In genomic region chr4:69974646-69975045, GRCh38 we compare ENCODE assay signal across 9 cellular contexts.
"Had no signal": no experiment of that assay in that cellular context is flagged by ENCODE, and none has a peak within 500 bp of the region (broad histone marks: within the 10 kb centered on the region; RNA-seq: fewer than 3 reads in every experiment).

No MANE protein-coding gene starts in this region.

- H3K27ac Mint-ChIP-seq: GM23338, HFFc6 had no signal

- H3K4me1 ChIP-seq: HAP-1 had no signal

- H3K36me3 ChIP-seq: HAP-1 had no signal

- FAIRE-seq: H1, HTR-8/SVneo, K562 had no signal

- H3K9me3 Mint-ChIP-seq: GM23338 had no signal

- H3K4me3 Mint-ChIP-seq: GM23338, HFFc6 had no signal

- H3K9me3 ChIP-seq: HAP-1 had no signal

- H3K4me3 ChIP-seq: GM23338, HAP-1, K562 had no signal

- DNase-seq: H7, HFFc6, IMR-90 had no signal

- ATAC-seq: GM23338, HCT116, K562 had no signal
